ENCODE assay signal across 1 cellular context in the genomic region with DNA sequence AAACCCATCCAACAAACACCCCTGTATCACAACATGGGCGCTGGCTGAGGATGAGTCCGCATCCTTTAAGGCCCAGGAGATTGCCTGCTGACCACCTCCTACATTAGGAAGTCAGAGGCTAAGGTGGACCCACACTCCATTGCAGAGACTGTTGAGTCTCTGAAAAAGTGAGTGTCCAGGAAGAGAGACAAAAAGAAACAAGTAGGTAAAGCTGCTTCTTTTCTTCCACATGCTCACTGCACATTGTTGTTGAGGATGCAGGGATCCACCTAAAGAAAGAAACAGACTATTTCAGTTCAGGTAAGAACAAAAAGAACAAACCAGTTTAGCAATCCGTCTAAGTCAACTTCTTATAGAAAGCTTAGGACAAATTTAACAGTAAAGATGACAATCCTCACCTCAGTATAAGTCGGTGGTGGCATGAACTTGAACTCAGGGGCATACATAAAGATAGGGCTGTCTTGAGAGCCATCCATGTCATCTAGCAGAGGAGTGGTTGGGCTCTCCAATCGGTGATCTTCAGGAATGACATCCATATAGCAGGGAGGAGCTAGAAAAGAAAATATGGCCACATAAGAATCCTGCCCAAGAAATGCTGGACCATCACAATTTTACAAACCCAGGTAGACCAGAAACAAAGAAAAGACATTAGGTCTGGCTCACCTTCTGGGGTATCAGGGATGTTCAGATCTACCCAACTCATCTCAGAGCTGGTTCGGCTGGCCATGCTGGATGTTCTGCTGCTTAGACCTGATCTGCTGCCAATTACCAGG.
TF ChIP-seq lines count a peak whose summit lies in the region.

No MANE protein-coding gene starts in this region.

TF ChIP-seq in HEK293T, 16 proteins besides CTCF, POLR2A, EP300 and RAD21:
- no peak for TF ChIP-seq LEF1 (IDR thresholded peaks at IDR 0.05; ENCODE audit: borderline replicate concordance)
- TF ChIP-seq NFRKB (IDR thresholded peaks at IDR 0.05): no peak
TF ChIP-seq in HEK293T: peak in this region for 0.
